8 cellular contexts compared by ENCODE assay signal in genomic region chr15:43824302-43825246, GRCh38. TPM values are rescaled to one million over a fixed set of nuclear protein-coding genes. Genes with fewer than 3 reads are reported as not detected.
DNase-seq lines count a peak whose midpoint lies in the region; ATAC-seq and TF ChIP-seq lines count a peak whose summit lies in the region.

TSS of gene MFAP1 (minus strand) at chr15:43824690. CDS start at chr15:43824569, 121 bp downstream.

- H3K79me2 ChIP-seq in KMS-11 (ENCODE audit: insufficient read depth, low read depth): peaks cover 91% of the 10 kb centered on the region

- ATAC-seq in GM21723 (IDR thresholded peaks at IDR 0.05; ENCODE audit: unreplicated experiment) (peak; percentile 71), esophagus mucosa (peak; percentile 93)

- peak within 1 kb of the TSS; percentile 70 for H3K9ac ChIP-seq in KMS-11
- H3K9ac ChIP-seq in muscle layer of colon (ENCODE audit: low read length): peak within 1 kb of the TSS; percentile 93

- no peak within 1 kb of the TSS for H3K4me3 ChIP-seq in KMS-11 (IDR thresholded peaks at IDR 0.05; ENCODE audit: insufficient read depth, low read depth, low read length)
- H3K4me3 ChIP-seq in Peyer's patch: peak within 1 kb of the TSS; percentile 67 to 90 (median 74)
- H3K4me3 ChIP-seq in muscle layer of colon (ENCODE audit: low read depth in 1 of 2, low read length in 2 of 2): peak within 1 kb of the TSS; percentile 84 to 93

- TF ChIP-seq CTCF in KMS-11 (conservative IDR thresholded peaks at IDR 0.05; ENCODE audit: low read depth, low read length) (no peak), Peyer's patch (IDR thresholded peaks at IDR 0.05) (no peak)

- H3K4me1 ChIP-seq in KMS-11 (ENCODE audit: low read depth, poor library complexity, severe bottlenecking) (peaks cover 41% of the 10 kb centered on the region), Peyer's patch (peaks cover 0 to 62% (median 14%) of the 10 kb centered on the region in 4 donors), muscle layer of colon (ENCODE audit: insufficient read depth, low read length) (peaks cover 22% of the 10 kb centered on the region)

- peak within 1 kb of the TSS; percentile 54 for H3K4me2 ChIP-seq in KMS-11

- no peaks in the 10 kb centered on the region for H4K20me1 ChIP-seq in KMS-11 (ENCODE audit: insufficient read depth)

- H3K27ac ChIP-seq in KMS-11 (peak within 1 kb of the TSS; percentile 66), Peyer's patch (peak within 1 kb of the TSS; percentile 85 to 94 (median 90)), muscle layer of colon (ENCODE audit: low read depth, low read length) (peak within 1 kb of the TSS; percentile 87)

- H3K27me3 ChIP-seq in KMS-11 (ENCODE audit: insufficient read depth, low read depth) (no peaks in the 10 kb centered on the region), Peyer's patch (no peaks in the 10 kb centered on the region), muscle layer of colon (ENCODE audit: control insufficient read depth in 1 of 2, insufficient read depth in 2 of 2, low read length in 2 of 2) (no peaks in the 10 kb centered on the region)

- H2AFZ ChIP-seq in KMS-11 (ENCODE audit: low read depth): peak within 1 kb of the TSS; percentile 77

- DNase-seq in DMS114 treated with DMSO at 0.1 percent for 48 hours (lab: John Stamatoyannopoulos, UW; ENCODE audit: unreplicated experiment) (peak; percentile 97), Peyer's patch (peak; percentile 90 to 98 (median 94))
- DNase-seq in activated T-cell treated with anti-CD3 and anti-CD28 coated beads, Interleukin-2, amount 50 U/mL, for 48 hours: peak; percentile 89 to 91
- peak; percentile 81 for DNase-seq in stimulated activated CD8-positive, alpha-beta memory T cell treated with anti-CD3 and anti-CD28 coated beads, Interleukin-7, amount 100 ng/mL, for 24 hours (ENCODE audit: low read depth)

- H3K36me3 ChIP-seq in KMS-11 (ENCODE audit: insufficient read depth): no peaks in the 10 kb centered on the region; the same call in 1 of the 2 replicates
- H3K36me3 ChIP-seq in Peyer's patch: no peaks in the 10 kb centered on the region
- no peaks in the 10 kb centered on the region for H3K36me3 ChIP-seq in muscle layer of colon (ENCODE audit: insufficient read depth, low read length)

- peak; percentile 88 to 96 for TF ChIP-seq POLR2A in Peyer's patch (IDR thresholded peaks at IDR 0.05)

- H3K9me3 ChIP-seq in Peyer's patch: no peaks in the 10 kb centered on the region
- H3K9me3 ChIP-seq in muscle layer of colon (ENCODE audit: low read length): no peaks in the 10 kb centered on the region

RNA-seq across cellular contexts. Expression of gene MFAP1, which starts in this region (rescaled TPM):
- total RNA-seq in Peyer's patch (10 to 100 TPM in 2 of 4 donors, 1 to 10 TPM in 2; 6.1 to 21.7 (median 10.4) TPM), esophagus mucosa (15.1 TPM)
